In genomic region chr7:30285531-30286284, GRCh38 we compare ENCODE assay signal across 7 cellular contexts. TPM values are rescaled to one million over a fixed set of nuclear protein-coding genes. Genes with fewer than 3 reads are reported as not detected.
A peak's percentile ranks its signal among the peaks of the same experiment; 100 is the strongest.
DNase-seq lines count a peak whose midpoint lies in the region; ATAC-seq, FAIRE-seq and TF ChIP-seq lines count a peak whose summit lies in the region.

No MANE protein-coding gene starts in this region.

- no peak for TF ChIP-seq CTCF in endothelial cell (IDR thresholded peaks at IDR 0.05; ENCODE audit: unreplicated experiment)

- peak overlapping the region; percentile 93 for H3K4me3 Mint-ChIP-seq in endothelial cell (ENCODE audit: unreplicated experiment)

- peak; percentile 51 for FAIRE-seq in GM12891 (lab: Jason Lieb, UNC)

- DNase-seq in GM12891 (ENCODE audit: insufficient read length, low spot score) (no peak), NCI-H2171 (lab: John Stamatoyannopoulos, UW) (peak; percentile 10), endothelial cell (ENCODE audit: low spot score) (peak; percentile 22)
- DNase-seq in activated CD8-positive, alpha-beta memory T cell treated with anti-CD3 and anti-CD28 coated beads for 24 hours, result peak; percentile 83
- DNase-seq in stimulated activated naive CD4-positive, alpha-beta T cell treated with Interleukin-2 at 50 U/mL for 16 hours (lab: John Stamatoyannopoulos, UW), result peak; percentile 59

- H3K36me3 Mint-ChIP-seq in endothelial cell (ENCODE audit: low read depth, unreplicated experiment), result peaks cover 13% of the 10 kb centered on the region

- H3K27me3 ChIP-seq in muscle layer of colon (ENCODE audit: control insufficient read depth in 1 of 2, insufficient read depth in 2 of 2, low read length in 2 of 2), result no peaks in the 10 kb centered on the region

- no peaks in the 10 kb centered on the region for H3K36me3 ChIP-seq in muscle layer of colon (ENCODE audit: insufficient read depth, low read length)

- no peak for TF ChIP-seq POLR2A in GM12891 (IDR thresholded peaks at IDR 0.05; ENCODE audit: low read depth, low read length)

- peak overlapping the region; percentile 57 to 84 for H3K4me3 ChIP-seq in muscle layer of colon (ENCODE audit: low read depth in 1 of 2, low read length in 2 of 2)

- peaks cover 7% of the 10 kb centered on the region for H3K27me3 Mint-ChIP-seq in endothelial cell (ENCODE audit: unreplicated experiment)

- H3K27ac Mint-ChIP-seq in endothelial cell (ENCODE audit: unreplicated experiment), result peak overlapping the region; percentile 57

- H3K9me3 Mint-ChIP-seq in endothelial cell (ENCODE audit: unreplicated experiment), result no peaks in the 10 kb centered on the region

- peak overlapping the region; percentile 47 for H3K27ac ChIP-seq in muscle layer of colon (ENCODE audit: low read depth, low read length)

- H3K9me3 ChIP-seq in muscle layer of colon (ENCODE audit: low read length), result no peaks in the 10 kb centered on the region

- ATAC-seq in HG02588 (IDR thresholded peaks at IDR 0.05; ENCODE audit: unreplicated experiment), result peak; percentile 7

- peak overlapping the region; percentile 2 for H3K9ac ChIP-seq in muscle layer of colon (ENCODE audit: low read length)

- H3K4me1 Mint-ChIP-seq in endothelial cell (ENCODE audit: unreplicated experiment), result peaks cover 22% of the 10 kb centered on the region

- H3K4me1 ChIP-seq in muscle layer of colon (ENCODE audit: insufficient read depth, low read length), result peaks cover 19% of the 10 kb centered on the region

TF ChIP-seq in GM12891, 5 proteins besides CTCF, POLR2A, EP300 and RAD21:
- no peak for TF ChIP-seq PAX5 (IDR thresholded peaks at IDR 0.05; ENCODE audit: insufficient read depth, low read length, severe bottlenecking)
- no peak for TF ChIP-seq POU2F2 (IDR thresholded peaks at IDR 0.05; ENCODE audit: low read depth, low read length)
- no peak for TF ChIP-seq POLR2AphosphoS5 (IDR thresholded peaks at IDR 0.05; ENCODE audit: low read depth, low read length)
- no peak for TF ChIP-seq TAF1 (IDR thresholded peaks at IDR 0.05; ENCODE audit: low read depth, low read length)
- TF ChIP-seq SPI1 (IDR thresholded peaks at IDR 0.05; ENCODE audit: low read depth, low read length), result peak; percentile 27; the same call in 1 of the 2 replicates

RNA-seq across cellular contexts. Expression of gene ZNRF2, which starts 1.3 kb away (rescaled TPM):
- polyA plus RNA-seq in GM12891 (2012; ENCODE audit: low read depth, missing spikeins), result 3.8 TPM
- 9.5 TPM for total RNA-seq in endothelial cell (ENCODE audit: unreplicated experiment)
